Comparison of ENCODE assay signal across 22 cellular contexts in the genomic region with DNA sequence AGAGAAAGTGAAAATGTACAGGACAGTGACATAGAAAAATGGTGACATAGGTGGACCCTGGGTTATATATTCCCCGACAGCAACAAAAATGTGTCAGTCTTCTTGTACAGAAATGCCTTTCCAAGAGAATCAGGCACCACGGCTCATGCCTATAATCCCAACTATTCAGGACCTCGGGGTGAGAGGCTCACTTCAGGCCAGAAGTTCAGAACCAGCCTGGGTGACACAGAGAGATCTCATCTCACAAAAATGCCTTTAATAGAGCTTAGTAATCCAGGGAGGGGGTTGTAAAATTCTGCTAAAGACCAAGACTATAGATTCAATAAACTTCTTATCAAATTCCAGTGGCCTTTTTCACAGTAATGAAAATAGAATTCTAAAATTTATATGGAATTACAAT. TPM values are rescaled to one million over a fixed set of nuclear protein-coding genes. Genes with fewer than 3 reads are reported as not detected.
A peak's percentile ranks its signal among the peaks of the same experiment; 100 is the strongest.
DNase-seq lines count a peak whose midpoint lies in the region; ATAC-seq, FAIRE-seq and TF ChIP-seq lines count a peak whose summit lies in the region.
"Had no signal": no experiment of that assay in that cellular context is flagged by ENCODE, and none has a peak within 500 bp of the region (broad histone marks: within the 10 kb centered on the region; RNA-seq: fewer than 3 reads in every experiment).

No MANE protein-coding gene starts in this region.

- no TSS peak for BruUV-seq in PC-3 (replicated peaks; lab: Mats Ljungman, UMichigan)

- H3K27ac Mint-ChIP-seq in astrocyte (ENCODE audit: unreplicated experiment) = peak overlapping the region; percentile 26

- H3K9ac ChIP-seq in PC-3 (ENCODE audit: low read length) (no peak overlapping the region), astrocyte (ENCODE audit: low read length) (no peak overlapping the region)
- H3K9ac ChIP-seq: GM23248 had no signal

- intact Hi-C loops in PC-3 (cut with micrococcal nuclease) = no loop called here
- intact Hi-C loops in ovary (cut with DNase I) = no loop called here
- intact Hi-C loops in body of pancreas (cut with DNase I) = no loop called here

- H2AFZ ChIP-seq in PC-3 (ENCODE audit: low read length) (no peak overlapping the region), astrocyte (ENCODE audit: low read depth, low read length) (no peak overlapping the region)
- H2AFZ ChIP-seq: GM23248, PC-9 had no signal

- ATAC-seq in PC-3 (peak; percentile 59; the same call in 1 of the 2 replicates), body of pancreas (no peak), HG03460 (IDR thresholded peaks at IDR 0.05; ENCODE audit: unreplicated experiment) (no peak)

- H3K4me2 ChIP-seq in PC-3 (ENCODE audit: low read length) (no peak overlapping the region), astrocyte (ENCODE audit: low read length) (no peak overlapping the region)
- H3K4me2 ChIP-seq: PC-9 had no signal

- 94 to 98% (median 95%) methylated on average over 3 of the region's 3 CpGs for WGBS in ovary, 3 donors
- WGBS in body of pancreas, 2 donors = 91 to 92% methylated on average over 3 of the region's 3 CpGs

- no peak for TF ChIP-seq POLR2A in ovary (IDR thresholded peaks at IDR 0.05)
- no peak for TF ChIP-seq POLR2A in body of pancreas (IDR thresholded peaks at IDR 0.05)

- no peak for TF ChIP-seq EP300 in ovary (IDR thresholded peaks at IDR 0.05)

- no peaks in the 10 kb centered on the region for H3F3A ChIP-seq in PC-3 (ENCODE audit: low read length, unreplicated experiment)

- H3K79me2 ChIP-seq in PC-3 (ENCODE audit: low read length) = peaks cover 20% of the 10 kb centered on the region
- H3K79me2 ChIP-seq in astrocyte (ENCODE audit: insufficient read depth, low read length) = peaks cover 57% of the 10 kb centered on the region

- TF ChIP-seq CTCF in PC-3 (conservative IDR thresholded peaks at IDR 0.05; ENCODE audit: low read depth, low read length) (no peak), astrocyte (IDR thresholded peaks at IDR 0.05; ENCODE audit: insufficient read depth, low read depth, low read length) (no peak), ovary (IDR thresholded peaks at IDR 0.05) (no peak), body of pancreas (IDR thresholded peaks at IDR 0.05) (no peak)

- peaks cover 39% of the 10 kb centered on the region for H3K9me3 Mint-ChIP-seq in astrocyte (ENCODE audit: unreplicated experiment)

- H3K9me2 ChIP-seq in PC-3 (replicated peaks; ENCODE audit: low read length) = no peaks in the 10 kb centered on the region

- H3K4me1 ChIP-seq in PC-3 (ENCODE audit: insufficient read depth, low read length) (no peaks in the 10 kb centered on the region), astrocyte (ENCODE audit: insufficient read depth, low read length) (no peaks in the 10 kb centered on the region), ovary (ENCODE audit: insufficient read depth) (no peaks in the 10 kb centered on the region), body of pancreas (no peaks in the 10 kb centered on the region)

- H4K20me1 ChIP-seq in PC-3 (ENCODE audit: low read length) (0 out of 2 replicates have a peak, but pooled peaks cover 4% of the 10 kb centered on the region), astrocyte (ENCODE audit: insufficient read depth, low read length) (peaks cover 9% of the 10 kb centered on the region)

- H3K27me3 ChIP-seq in PC-3 (ENCODE audit: low read length) (no peaks in the 10 kb centered on the region), astrocyte (ENCODE audit: insufficient read depth, low read length) (no peaks in the 10 kb centered on the region), ovary (no peaks in the 10 kb centered on the region), body of pancreas (no peaks in the 10 kb centered on the region)

- H3K4me3 Mint-ChIP-seq in astrocyte (ENCODE audit: unreplicated experiment) = no peak overlapping the region
- H3K4me3 Mint-ChIP-seq: CD14-positive monocyte; CD8-positive, alpha-beta memory T cell had no signal

- H3K9me3 ChIP-seq in PC-3 (ENCODE audit: low read length) (peaks cover 20% of the 10 kb centered on the region), astrocyte (ENCODE audit: insufficient read depth, low read depth, low read length) (peaks cover 14% of the 10 kb centered on the region), ovary (no peaks in the 10 kb centered on the region), body of pancreas (no peaks in the 10 kb centered on the region)

- no peak for FAIRE-seq in astrocyte (lab: Jason Lieb, UNC)

- peaks cover 96% of the 10 kb centered on the region for H3K36me3 ChIP-seq in PC-3 (ENCODE audit: low read depth, low read length)
- peaks cover 78% of the 10 kb centered on the region for H3K36me3 ChIP-seq in astrocyte (ENCODE audit: insufficient read depth, low read length)
- H3K36me3 ChIP-seq in ovary = no peaks in the 10 kb centered on the region
- peaks cover 6 to 24% of the 10 kb centered on the region in 2 donors for H3K36me3 ChIP-seq in body of pancreas (replicated peaks in 1 of 2; ENCODE audit: insufficient read depth in 1 of 2, low read depth in 2 of 2)

- H3K4me1 Mint-ChIP-seq in astrocyte (ENCODE audit: low read depth, unreplicated experiment) = peaks cover 2% of the 10 kb centered on the region
- H3K4me1 Mint-ChIP-seq: CD14-positive monocyte had no signal

- CTCF ChIA-PET in PC-3 (lab: Charles Lee) = interaction anchor here (0.6 kb wide), 1 partner anchor 41 kb away, joined by 3 read pairs; no protein-coding TSS in a partner anchor

- DNase-seq in ELR (ENCODE audit: low read depth) = peak; percentile 16
- DNase-seq in PC-3 = peak; percentile 22
- DNase-seq in astrocyte (ENCODE audit: low read depth) = no peak
- DNase-seq in ovary = no peak
- DNase-seq in body of pancreas = no peak
- DNase-seq in dermis blood vessel endothelial cell = no peak
- DNase-seq: CD8-positive, alpha-beta memory T cell; DMS 273 treated with DMSO at 0.1 percent for 48 hours; DMS79 treated with DMSO at 0.1 percent for 48 hours; GM23248; H7; NCI-H1092 treated with DMSO at 0.1 percent for 48 hours; NCI-H1436; NCI-H1930; NCI-H2107; NCI-H524; NCI-H774; PC-9; SHP77 treated with DMSO at 0.1 percent for 48 hours had no signal

- peaks cover 80% of the 10 kb centered on the region for H3K36me3 Mint-ChIP-seq in astrocyte (ENCODE audit: low read depth, unreplicated experiment)

- POLR2A ChIA-PET in PC-3 (lab: Charles Lee; ENCODE audit: unreplicated experiment) = no interaction called here

- H3K27ac ChIP-seq in PC-3 (ENCODE audit: low read length) (no peak overlapping the region), astrocyte (ENCODE audit: low read depth, low read length) (no peak overlapping the region), ovary (no peak overlapping the region), body of pancreas (no peak overlapping the region)
- H3K27ac ChIP-seq: GM23248, HL-60, PC-9 had no signal

- H3K27me3 Mint-ChIP-seq in astrocyte (ENCODE audit: low read depth, unreplicated experiment) = no peaks in the 10 kb centered on the region
- H3K27me3 Mint-ChIP-seq: CD8-positive, alpha-beta memory T cell had no signal

- H3K4me3 ChIP-seq in PC-3 (ENCODE audit: low read length) (no peak overlapping the region), astrocyte (ENCODE audit: insufficient read depth, low read depth, low read length) (no peak overlapping the region), ovary (no peak overlapping the region), body of pancreas (no peak overlapping the region)
- H3K4me3 ChIP-seq: GM23248, PC-9 had no signal

RNA-seq across cellular contexts. Expression of gene ZNF195, which starts 10.7 kb away (rescaled TPM):
- total RNA-seq in PC-3 (2014; rRNA removed) = 45.8 and 47.9 TPM in 2 replicates
- 42.1 and 57.5 TPM in 2 replicates for total RNA-seq in astrocyte
- total RNA-seq in ovary = 10 to 100 TPM; 13.4 to 26.0 (median 15.7) TPM
- polyA plus RNA-seq in ovary = 1 to 10 TPM; 8.3 to 8.4 TPM
- 10 to 100 TPM; 14.5 to 23.9 TPM for total RNA-seq in body of pancreas
- 18.8 and 28.1 TPM in 2 replicates for total RNA-seq in dermis blood vessel endothelial cell

Comparison
In these comparisons a context has a peak if more than half of its experiments do, and no peak if none do; other contexts are left out.
1. DNase-seq: peak in ELR (single experiment) and PC-3 (single experiment); none in astrocyte (single experiment), ovary (0 of 5), body of pancreas (0 of 4) and dermis blood vessel endothelial cell (single experiment).